ENCODE assay signal across 21 cellular contexts in the genomic region with DNA sequence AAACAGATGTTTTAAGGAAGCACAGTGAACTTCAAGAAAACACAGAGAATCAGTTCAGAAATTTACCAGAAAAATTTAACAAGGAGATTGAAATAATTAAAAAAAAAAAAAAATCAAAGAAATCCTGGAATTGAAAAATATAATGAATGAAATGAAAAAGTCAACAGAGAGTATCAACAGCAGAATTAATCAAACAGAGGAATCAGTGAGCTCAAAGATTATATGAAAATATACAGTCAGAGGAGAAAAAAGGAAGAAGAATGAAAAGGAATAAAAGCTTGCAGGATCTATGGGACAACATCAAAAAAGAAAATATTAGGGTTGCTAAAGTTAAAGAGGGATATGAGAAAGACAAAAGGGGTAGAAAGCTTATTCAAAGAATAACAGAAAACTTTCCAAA.
"Had no signal": no experiment of that assay in that cellular context is flagged by ENCODE, and none has a peak within 500 bp of the region (broad histone marks: within the 10 kb centered on the region; RNA-seq: fewer than 3 reads in every experiment).

No MANE protein-coding gene starts in this region.

- H3K27me3 ChIP-seq: breast epithelium had no signal

- H3K4me1 ChIP-seq: breast epithelium had no signal

- H3K27ac ChIP-seq: breast epithelium had no signal

- H3K4me1 Mint-ChIP-seq: activated naive CD8-positive, alpha-beta T cell treated with anti-CD3 and anti-CD28 coated beads, Interleukin-2, amount 10 ng/mL, durations not matched to agents 7 days and 5 days; WTC11 had no signal

- H3K36me3 ChIP-seq: breast epithelium had no signal

- H3K27ac Mint-ChIP-seq: activated CD8-positive, alpha-beta T cell treated with anti-CD3 and anti-CD28 coated beads, Interleukin-2, amount 10 ng/mL, durations not matched to agents 7 days and 5 days; activated naive CD8-positive, alpha-beta T cell treated with anti-CD3 and anti-CD28 coated beads, Interleukin-2, amount 10 ng/mL, durations not matched to agents 7 days and 5 days; T-helper 1 cell treated with Interleukin-12 subunit alpha and Interleukin-12 subunit beta and Interleukin-4 antibody, amounts not matched to agents 30 μg/mL and 1 μg/mL, for 36 hours; WTC11 had no signal

- H3K4me3 Mint-ChIP-seq: activated CD8-positive, alpha-beta T cell treated with anti-CD3 and anti-CD28 coated beads, Interleukin-2, amount 10 ng/mL, durations not matched to agents 7 days and 5 days; activated naive CD8-positive, alpha-beta T cell treated with anti-CD3 and anti-CD28 coated beads, Interleukin-2, amount 10 ng/mL, durations not matched to agents 7 days and 5 days; T-helper 1 cell treated with Interleukin-12 subunit alpha and Interleukin-12 subunit beta and Interleukin-4 antibody, amounts not matched to agents 30 μg/mL and 1 μg/mL, for 36 hours; WTC11 had no signal

- H3K27me3 Mint-ChIP-seq: activated naive CD8-positive, alpha-beta T cell treated with anti-CD3 and anti-CD28 coated beads, Interleukin-2, amount 10 ng/mL, durations not matched to agents 7 days and 5 days had no signal

- DNase-seq: activated CD4-positive, alpha-beta T cell treated with anti-CD3 and anti-CD28 coated beads for 48 hours; activated CD4-positive, alpha-beta T cell treated with anti-CD3 and anti-CD28 coated beads, Interleukin-2, amount 50 U/mL, for 4 hours; activated CD4-positive, CD25-positive, alpha-beta regulatory T cell treated with anti-CD3 and anti-CD28 coated beads, Interleukin-2, amount 50 U/mL, for 72 hours; activated CD8-positive, alpha-beta memory T cell treated with anti-CD3 and anti-CD28 coated beads, Interleukin-2, amount 50 U/mL, for 48 hours; activated CD8-positive, alpha-beta T cell treated with anti-CD3 and anti-CD28 coated beads, Interleukin-2, amount 10 ng/mL, durations not matched to agents 7 days and 5 days; activated naive CD4-positive, alpha-beta T cell treated with anti-CD3 and anti-CD28 coated beads, Interleukin-2, amount 50 U/mL, for 16 hours; activated naive CD8-positive, alpha-beta T cell treated with anti-CD3 and anti-CD28 coated beads, Interleukin-2, amount 10 ng/mL, durations not matched to agents 7 days and 5 days; activated T-cell treated with anti-CD3 and anti-CD28 coated beads, Interleukin-2, amount 50 U/mL, for 1 hour; aorta; central memory CD4-positive, alpha-beta T cell; NCI-H1105 treated with DMSO at 0.1 percent for 48 hours; NCI-H1436 treated with DMSO at 0.1 percent for 48 hours; NCI-H187; NCI-H2081 treated with DMSO at 0.1 percent for 48 hours; NCI-H446; NCI-H524; PC-3; SHP77 had no signal

- H3K4me3 ChIP-seq: breast epithelium had no signal
